18 cellular contexts compared by ENCODE assay signal in genomic region chr4:48227662-48228061, GRCh38. TPM values are rescaled to one million over a fixed set of nuclear protein-coding genes. Genes with fewer than 3 reads are reported as not detected.
DNase-seq lines count a peak whose midpoint lies in the region; ATAC-seq and TF ChIP-seq lines count a peak whose summit lies in the region.
"Had no signal": no experiment of that assay in that cellular context is flagged by ENCODE, and none has a peak within 500 bp of the region (broad histone marks: within the 10 kb centered on the region; RNA-seq: fewer than 3 reads in every experiment).

No MANE protein-coding gene starts in this region.

- peak overlapping the region; percentile 7 for H3K4me2 ChIP-seq in Loucy (ENCODE audit: low read depth, low read length, poor library complexity, severe bottlenecking)

- CTCF ChIA-PET in activated CD8-positive, alpha-beta T cell treated with anti-CD3 and anti-CD28 coated beads, Interleukin-2, amount 10 ng/mL, durations not matched to agents 7 days and 5 days (lab: Charles Lee): interaction anchor here (0.7 kb wide), 2 partner anchors 16 to 210 kb away, joined by 3 read pairs; no protein-coding TSS in a partner anchor

- peaks cover 93% of the 10 kb centered on the region for H3K79me2 ChIP-seq in Loucy (ENCODE audit: insufficient read depth, low read length)

- H3K27me3 Mint-ChIP-seq in activated CD8-positive, alpha-beta T cell treated with anti-CD3 and anti-CD28 coated beads, Interleukin-2, amount 10 ng/mL, durations not matched to agents 7 days and 5 days (ENCODE audit: low read depth): no peaks in the 10 kb centered on the region
- H3K27me3 Mint-ChIP-seq: IgD-negative memory B cell had no signal

- H3K27ac Mint-ChIP-seq in activated CD8-positive, alpha-beta T cell treated with anti-CD3 and anti-CD28 coated beads, Interleukin-2, amount 10 ng/mL, durations not matched to agents 7 days and 5 days: no peak overlapping the region
- H3K27ac Mint-ChIP-seq: IgD-negative memory B cell had no signal

- no peak overlapping the region for H3K9ac ChIP-seq in Loucy (ENCODE audit: low read depth, low read length, poor library complexity, severe bottlenecking)

- WGBS in right cardiac atrium: 74% methylated on average over 4 of the region's 4 CpGs

- DNase-seq in right cardiac atrium: no peak
- no peak for DNase-seq in left cardiac atrium
- DNase-seq in activated CD8-positive, alpha-beta T cell treated with anti-CD3 and anti-CD28 coated beads, Interleukin-2, amount 10 ng/mL, durations not matched to agents 7 days and 5 days: peak; percentile 38
- no peak for DNase-seq in stimulated activated CD4-positive, alpha-beta T cell treated with anti-CD3 and anti-CD28 coated beads, Interleukin-12 subunit alpha, Interleukin-12 subunit beta, amount 100 ng/mL, for 4 hours
- DNase-seq in NCI-H2227 treated with DMSO at 0.1 percent for 48 hours (lab: John Stamatoyannopoulos, UW): no peak
- no peak for DNase-seq in dorsolateral prefrontal cortex
- no peak for DNase-seq in stimulated activated CD4-positive, alpha-beta T cell treated with anti-CD3 and anti-CD28 coated beads, Interleukin-4, amount 100 ng/mL, for 24 hours
- DNase-seq: ACHN; activated CD8-positive, alpha-beta memory T cell treated with anti-CD3 and anti-CD28 coated beads for 24 hours; activated naive CD4-positive, alpha-beta T cell; COR-L47; effector CD8-positive, alpha-beta T cell; foreskin keratinocyte; NCI-H526; pancreas; T-helper 9 cell had no signal

- intact Hi-C loops in right cardiac atrium (cut with DNase I) (no loop called here), left cardiac atrium (cut with DNase I) (no loop called here), dorsolateral prefrontal cortex (cut with DNase I) (no loop called here)

- H3K9me3 Mint-ChIP-seq in activated CD8-positive, alpha-beta T cell treated with anti-CD3 and anti-CD28 coated beads, Interleukin-2, amount 10 ng/mL, durations not matched to agents 7 days and 5 days (ENCODE audit: insufficient read depth): no peaks in the 10 kb centered on the region
- H3K9me3 Mint-ChIP-seq: IgD-negative memory B cell had no signal

- TF ChIP-seq CTCF in Loucy (conservative IDR thresholded peaks at IDR 0.05; ENCODE audit: low read length) (no peak), dorsolateral prefrontal cortex (IDR thresholded peaks at IDR 0.05 in 54 of 56, conservative IDR thresholded peaks at IDR 0.05 in 2 of 56; ENCODE audit: low read depth in 1 of 56, partially characterized antibody in 56 of 56) (no peak)

- no peak overlapping the region for H2AFZ ChIP-seq in Loucy (ENCODE audit: low read length)

- peaks cover 21% of the 10 kb centered on the region for H4K20me1 ChIP-seq in Loucy (ENCODE audit: insufficient read depth, low read length, poor library complexity, severe bottlenecking)

- peak; percentile 21 to 36 for ATAC-seq in right cardiac atrium
- ATAC-seq in left cardiac atrium: no peak
- peak; percentile 47 for ATAC-seq in activated CD8-positive, alpha-beta T cell treated with anti-CD3 and anti-CD28 coated beads, Interleukin-2, amount 10 ng/mL, durations not matched to agents 7 days and 5 days
- ATAC-seq: foreskin keratinocyte had no signal

- peaks cover 14% of the 10 kb centered on the region for H3K4me1 Mint-ChIP-seq in activated CD8-positive, alpha-beta T cell treated with anti-CD3 and anti-CD28 coated beads, Interleukin-2, amount 10 ng/mL, durations not matched to agents 7 days and 5 days (ENCODE audit: low read depth)

- H3K9me3 ChIP-seq in right cardiac atrium (ENCODE audit: control insufficient read depth, low read length) (no peaks in the 10 kb centered on the region), Loucy (ENCODE audit: insufficient read depth, low read depth, low read length) (no peaks in the 10 kb centered on the region)
- H3K9me3 ChIP-seq: pancreas had no signal

- H3F3A ChIP-seq in Loucy (ENCODE audit: low read depth): no peaks in the 10 kb centered on the region

- no peak overlapping the region for H3K4me3 ChIP-seq in right cardiac atrium (ENCODE audit: low read length)
- no peak overlapping the region for H3K4me3 ChIP-seq in Loucy (ENCODE audit: low read length, poor library complexity, severe bottlenecking)
- no peak overlapping the region for H3K4me3 ChIP-seq in dorsolateral prefrontal cortex
- H3K4me3 ChIP-seq: pancreas had no signal

- H3K27me3 ChIP-seq in right cardiac atrium (ENCODE audit: control insufficient read depth, insufficient read depth): no peaks in the 10 kb centered on the region
- no peaks in the 10 kb centered on the region for H3K27me3 ChIP-seq in Loucy (ENCODE audit: insufficient read depth, low read length, poor library complexity, severe bottlenecking)
- no peaks in the 10 kb centered on the region for H3K27me3 ChIP-seq in dorsolateral prefrontal cortex
- H3K27me3 ChIP-seq: foreskin keratinocyte, pancreas had no signal

- H3K27ac ChIP-seq in right cardiac atrium (ENCODE audit: low read length): no peak overlapping the region
- H3K27ac ChIP-seq in dorsolateral prefrontal cortex: no peak overlapping the region
- H3K27ac ChIP-seq: foreskin keratinocyte, pancreas had no signal

- POLR2A ChIA-PET in activated CD8-positive, alpha-beta T cell treated with anti-CD3 and anti-CD28 coated beads, Interleukin-2, amount 10 ng/mL, durations not matched to agents 7 days and 5 days (lab: Charles Lee): no interaction called here

- H3K4me1 ChIP-seq in right cardiac atrium (ENCODE audit: control insufficient read depth, insufficient read depth, low read length): no peaks in the 10 kb centered on the region
- H3K4me1 ChIP-seq in Loucy (ENCODE audit: insufficient read depth, low read length, poor library complexity, severe bottlenecking): peaks cover 49% of the 10 kb centered on the region
- H3K4me1 ChIP-seq: pancreas had no signal

- no peak overlapping the region for H3K4me3 Mint-ChIP-seq in activated CD8-positive, alpha-beta T cell treated with anti-CD3 and anti-CD28 coated beads, Interleukin-2, amount 10 ng/mL, durations not matched to agents 7 days and 5 days
- H3K4me3 Mint-ChIP-seq: IgD-negative memory B cell had no signal

- peaks cover 2% of the 10 kb centered on the region for H3K36me3 Mint-ChIP-seq in activated CD8-positive, alpha-beta T cell treated with anti-CD3 and anti-CD28 coated beads, Interleukin-2, amount 10 ng/mL, durations not matched to agents 7 days and 5 days (ENCODE audit: low read depth)

- H3K36me3 ChIP-seq in Loucy (ENCODE audit: insufficient read depth, low read length): peaks cover 45% of the 10 kb centered on the region
- H3K36me3 ChIP-seq: pancreas had no signal

- no peaks in the 10 kb centered on the region for H3K9me2 ChIP-seq in Loucy (replicated peaks; ENCODE audit: low read depth, low read length)

RNA-seq across cellular contexts. Expression of gene TEC, which starts 42.0 kb away (rescaled TPM):
- 1 to 10 TPM; 1.5 to 3.7 (median 2.0) TPM for total RNA-seq in right cardiac atrium
- 0.84 TPM for polyA plus RNA-seq in right cardiac atrium
- 1 to 10 TPM; 1.8 to 2.3 TPM for total RNA-seq in left cardiac atrium
- 1 to 10 TPM; 2.7 to 3.4 TPM for total RNA-seq in activated CD8-positive, alpha-beta T cell treated with anti-CD3 and anti-CD28 coated beads, Interleukin-2, amount 10 ng/mL, durations not matched to agents 7 days and 5 days
- total RNA-seq in dorsolateral prefrontal cortex: 1 to 10 TPM in 114 of 120 experiments, under 1 TPM in 6; 0.67 to 4.8 (median 2.3) TPM

Comparison
In these comparisons a context has a peak if more than half of its experiments do, and no peak if none do; other contexts are left out.
1. ATAC-seq: peak in right cardiac atrium (2 of 2) and activated CD8-positive, alpha-beta T cell treated with anti-CD3 and anti-CD28 coated beads, Interleukin-2, amount 10 ng/mL, durations not matched to agents 7 days and 5 days (single experiment); none in left cardiac atrium (0 of 2).